18 cellular contexts compared by ENCODE assay signal in genomic region chr11:19880088-19880345, GRCh38.
DNase-seq lines count a peak whose midpoint lies in the region; ATAC-seq, FAIRE-seq and TF ChIP-seq lines count a peak whose summit lies in the region.
"Had no signal": no experiment of that assay in that cellular context is flagged by ENCODE, and none has a peak within 500 bp of the region (broad histone marks: within the 10 kb centered on the region; RNA-seq: fewer than 3 reads in every experiment).

No MANE protein-coding gene starts in this region.

- H2AFZ ChIP-seq in GM23338: no peak overlapping the region

- no peak overlapping the region for H3K27ac ChIP-seq in GM23338 (ENCODE audit: low read depth)
- H3K27ac ChIP-seq: A549, C4-2B had no signal

- peaks cover 39% of the 10 kb centered on the region for H3K36me3 Mint-ChIP-seq in GM23338 (ENCODE audit: low read depth)
- H3K36me3 Mint-ChIP-seq in neural crest cell (ENCODE audit: low read depth): peaks cover 13% of the 10 kb centered on the region
- H3K36me3 Mint-ChIP-seq: CD4-positive, alpha-beta memory T cell had no signal

- H3K27me3 Mint-ChIP-seq in GM23338 (ENCODE audit: insufficient read depth, low read depth, poor library complexity) (peaks cover 2% of the 10 kb centered on the region), neural crest cell (ENCODE audit: low read depth) (no peaks in the 10 kb centered on the region)
- H3K27me3 Mint-ChIP-seq: CD4-positive, alpha-beta memory T cell had no signal

- H3K4me2 ChIP-seq in GM23338: no peak overlapping the region
- H3K4me2 ChIP-seq: A549 had no signal

- TF ChIP-seq CTCF in GM23338 (conservative IDR thresholded peaks at IDR 0.05; ENCODE audit: low read depth in 2 of 2) (no peak), neural crest cell (conservative IDR thresholded peaks at IDR 0.05) (no peak)

- FAIRE-seq in frontal cortex (lab: Jason Lieb, UNC): no peak
- FAIRE-seq: A549, HepG2, HTR-8/SVneo had no signal

- DNase-seq in GM23338 (ENCODE audit: low spot score) (no peak), NCI-H1092 treated with DMSO at 0.1 percent for 48 hours (lab: John Stamatoyannopoulos, UW) (peak; percentile 54), NCI-H69 (lab: John Stamatoyannopoulos, UW) (peak; percentile 33), neural crest cell (ENCODE audit: low read depth, low spot score) (no peak), medulla oblongata (ENCODE audit: extremely low spot score) (no peak), frontal cortex (ENCODE audit: low spot score in 2 of 2) (no peak), sciatic nerve (ENCODE audit: low spot score) (no peak)
- DNase-seq: BE2C; CD4-positive, alpha-beta memory T cell; COR-L47; DND-41; GF-D8; HCEC 1CT; HFFc6 had no signal

- H3K4me1 Mint-ChIP-seq in GM23338 (peaks cover 16% of the 10 kb centered on the region), neural crest cell (peaks cover 26% of the 10 kb centered on the region)
- H3K4me1 Mint-ChIP-seq: CD4-positive, alpha-beta memory T cell had no signal

- no peaks in the 10 kb centered on the region; the same call in 1 of the 2 replicates for H3F3A ChIP-seq in GM23338 (replicated peaks; ENCODE audit: low read depth)

- H3K4me3 ChIP-seq in GM23338: no peak overlapping the region
- H3K4me3 ChIP-seq: A549 had no signal

- H3K27ac Mint-ChIP-seq in GM23338: peak overlapping the region; percentile 66; the same call in 1 of the 2 replicates
- peak overlapping the region; percentile 19 for H3K27ac Mint-ChIP-seq in neural crest cell (ENCODE audit: unreplicated experiment)
- H3K27ac Mint-ChIP-seq: CD4-positive, alpha-beta memory T cell; HFFc6 had no signal

- H3K79me2 ChIP-seq in GM23338 (replicated peaks; ENCODE audit: insufficient read depth): 0 out of 2 replicates have a peak, but pooled peaks cover 5% of the 10 kb centered on the region

- H3K4me3 Mint-ChIP-seq in GM23338 (no peak overlapping the region), neural crest cell (no peak overlapping the region)
- H3K4me3 Mint-ChIP-seq: CD4-positive, alpha-beta memory T cell; HFFc6 had no signal

- no peaks in the 10 kb centered on the region for H3K27me3 ChIP-seq in GM23338 (ENCODE audit: insufficient read depth)
- H3K27me3 ChIP-seq: BE2C had no signal

- intact Hi-C loops in sciatic nerve (cut with DNase I): no loop called here

- peaks cover 5% of the 10 kb centered on the region for H3K36me3 ChIP-seq in GM23338 (ENCODE audit: insufficient read depth)
- H3K36me3 ChIP-seq: BE2C had no signal

- no peaks in the 10 kb centered on the region for H3K4me1 ChIP-seq in GM23338 (ENCODE audit: insufficient read depth)
- H3K4me1 ChIP-seq: A549, BE2C had no signal

- H4K20me1 ChIP-seq in GM23338 (replicated peaks; ENCODE audit: insufficient read depth): 0 out of 2 replicates have a peak, but pooled peaks cover 3% of the 10 kb centered on the region

- no peaks in the 10 kb centered on the region for H3K9me3 Mint-ChIP-seq in GM23338
- peaks cover 4% of the 10 kb centered on the region for H3K9me3 Mint-ChIP-seq in neural crest cell
- H3K9me3 Mint-ChIP-seq: CD4-positive, alpha-beta memory T cell; HFFc6 had no signal

- H3K9me2 ChIP-seq in GM23338 (ENCODE audit: insufficient read depth): no peaks in the 10 kb centered on the region

- ATAC-seq in GM23338 (no peak), sciatic nerve (no peak)
- ATAC-seq: A549, HepG2 had no signal

TF ChIP-seq in GM23338, 12 proteins besides CTCF, POLR2A, EP300 and RAD21:
- no peak for TF ChIP-seq STAT1 (IDR thresholded peaks at IDR 0.05; ENCODE audit: unreplicated experiment)
- TF ChIP-seq JUNB (IDR thresholded peaks at IDR 0.05; ENCODE audit: unreplicated experiment): no peak
- TF ChIP-seq REST (IDR thresholded peaks at IDR 0.05; ENCODE audit: unreplicated experiment): no peak
- no peak for TF ChIP-seq ZNF114 (CRISPR knock-in tag; IDR thresholded peaks at IDR 0.05)
- no peak for TF ChIP-seq CREB1 (CRISPR knock-in tag; IDR thresholded peaks at IDR 0.05; ENCODE audit: low read depth)
- TF ChIP-seq EZH2 (IDR thresholded peaks at IDR 0.05; ENCODE audit: low read depth, unreplicated experiment): no peak

Comparison
In these comparisons a context has a peak if more than half of its experiments do, and no peak if none do; other contexts are left out.
1. DNase-seq: peak in NCI-H1092 treated with DMSO at 0.1 percent for 48 hours (single experiment) and NCI-H69 (single experiment); none in GM23338 (single experiment), neural crest cell (single experiment), medulla oblongata (single experiment), frontal cortex (0 of 2) and sciatic nerve (single experiment).